Comparison of ENCODE assay signal across 1 cellular context in the genomic region with DNA sequence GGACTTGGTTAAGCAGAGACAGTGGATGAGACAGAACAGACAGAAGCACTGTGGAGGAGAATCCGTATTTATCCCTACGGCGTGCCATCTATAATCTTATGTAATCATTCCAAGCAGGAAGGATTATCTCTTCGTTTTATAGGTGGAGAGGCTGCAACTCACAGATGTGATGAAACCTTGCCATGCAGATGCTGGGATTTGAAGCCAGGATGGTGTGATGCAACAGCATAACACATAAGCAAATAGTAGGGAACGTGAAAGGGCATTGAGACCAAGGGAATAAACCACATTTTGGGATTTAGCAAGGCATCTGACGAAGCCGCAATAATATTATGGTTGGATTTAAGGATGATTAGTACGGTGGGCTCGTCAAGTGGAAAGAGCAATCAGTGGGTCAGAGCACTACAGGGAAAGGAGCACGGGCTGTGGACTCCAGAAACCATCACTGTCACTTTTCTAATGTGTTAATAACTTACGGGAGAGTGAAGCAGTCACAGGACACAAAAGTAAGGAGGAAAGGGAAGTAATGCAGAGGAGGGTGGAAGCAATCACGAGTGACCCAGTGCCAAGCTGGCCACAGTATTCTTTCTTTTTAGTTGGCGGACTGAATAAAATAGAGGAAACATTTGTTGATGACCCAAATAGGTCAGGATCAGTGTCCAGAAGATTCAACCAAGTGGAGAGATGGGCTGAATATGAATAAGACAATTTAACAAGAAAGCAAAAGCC.
TF ChIP-seq lines count a peak whose summit lies in the region.

No MANE protein-coding gene starts in this region.

TF ChIP-seq in K562, 482 proteins besides CTCF, POLR2A, EP300 and RAD21:
- TF ChIP-seq, protein P1, sequence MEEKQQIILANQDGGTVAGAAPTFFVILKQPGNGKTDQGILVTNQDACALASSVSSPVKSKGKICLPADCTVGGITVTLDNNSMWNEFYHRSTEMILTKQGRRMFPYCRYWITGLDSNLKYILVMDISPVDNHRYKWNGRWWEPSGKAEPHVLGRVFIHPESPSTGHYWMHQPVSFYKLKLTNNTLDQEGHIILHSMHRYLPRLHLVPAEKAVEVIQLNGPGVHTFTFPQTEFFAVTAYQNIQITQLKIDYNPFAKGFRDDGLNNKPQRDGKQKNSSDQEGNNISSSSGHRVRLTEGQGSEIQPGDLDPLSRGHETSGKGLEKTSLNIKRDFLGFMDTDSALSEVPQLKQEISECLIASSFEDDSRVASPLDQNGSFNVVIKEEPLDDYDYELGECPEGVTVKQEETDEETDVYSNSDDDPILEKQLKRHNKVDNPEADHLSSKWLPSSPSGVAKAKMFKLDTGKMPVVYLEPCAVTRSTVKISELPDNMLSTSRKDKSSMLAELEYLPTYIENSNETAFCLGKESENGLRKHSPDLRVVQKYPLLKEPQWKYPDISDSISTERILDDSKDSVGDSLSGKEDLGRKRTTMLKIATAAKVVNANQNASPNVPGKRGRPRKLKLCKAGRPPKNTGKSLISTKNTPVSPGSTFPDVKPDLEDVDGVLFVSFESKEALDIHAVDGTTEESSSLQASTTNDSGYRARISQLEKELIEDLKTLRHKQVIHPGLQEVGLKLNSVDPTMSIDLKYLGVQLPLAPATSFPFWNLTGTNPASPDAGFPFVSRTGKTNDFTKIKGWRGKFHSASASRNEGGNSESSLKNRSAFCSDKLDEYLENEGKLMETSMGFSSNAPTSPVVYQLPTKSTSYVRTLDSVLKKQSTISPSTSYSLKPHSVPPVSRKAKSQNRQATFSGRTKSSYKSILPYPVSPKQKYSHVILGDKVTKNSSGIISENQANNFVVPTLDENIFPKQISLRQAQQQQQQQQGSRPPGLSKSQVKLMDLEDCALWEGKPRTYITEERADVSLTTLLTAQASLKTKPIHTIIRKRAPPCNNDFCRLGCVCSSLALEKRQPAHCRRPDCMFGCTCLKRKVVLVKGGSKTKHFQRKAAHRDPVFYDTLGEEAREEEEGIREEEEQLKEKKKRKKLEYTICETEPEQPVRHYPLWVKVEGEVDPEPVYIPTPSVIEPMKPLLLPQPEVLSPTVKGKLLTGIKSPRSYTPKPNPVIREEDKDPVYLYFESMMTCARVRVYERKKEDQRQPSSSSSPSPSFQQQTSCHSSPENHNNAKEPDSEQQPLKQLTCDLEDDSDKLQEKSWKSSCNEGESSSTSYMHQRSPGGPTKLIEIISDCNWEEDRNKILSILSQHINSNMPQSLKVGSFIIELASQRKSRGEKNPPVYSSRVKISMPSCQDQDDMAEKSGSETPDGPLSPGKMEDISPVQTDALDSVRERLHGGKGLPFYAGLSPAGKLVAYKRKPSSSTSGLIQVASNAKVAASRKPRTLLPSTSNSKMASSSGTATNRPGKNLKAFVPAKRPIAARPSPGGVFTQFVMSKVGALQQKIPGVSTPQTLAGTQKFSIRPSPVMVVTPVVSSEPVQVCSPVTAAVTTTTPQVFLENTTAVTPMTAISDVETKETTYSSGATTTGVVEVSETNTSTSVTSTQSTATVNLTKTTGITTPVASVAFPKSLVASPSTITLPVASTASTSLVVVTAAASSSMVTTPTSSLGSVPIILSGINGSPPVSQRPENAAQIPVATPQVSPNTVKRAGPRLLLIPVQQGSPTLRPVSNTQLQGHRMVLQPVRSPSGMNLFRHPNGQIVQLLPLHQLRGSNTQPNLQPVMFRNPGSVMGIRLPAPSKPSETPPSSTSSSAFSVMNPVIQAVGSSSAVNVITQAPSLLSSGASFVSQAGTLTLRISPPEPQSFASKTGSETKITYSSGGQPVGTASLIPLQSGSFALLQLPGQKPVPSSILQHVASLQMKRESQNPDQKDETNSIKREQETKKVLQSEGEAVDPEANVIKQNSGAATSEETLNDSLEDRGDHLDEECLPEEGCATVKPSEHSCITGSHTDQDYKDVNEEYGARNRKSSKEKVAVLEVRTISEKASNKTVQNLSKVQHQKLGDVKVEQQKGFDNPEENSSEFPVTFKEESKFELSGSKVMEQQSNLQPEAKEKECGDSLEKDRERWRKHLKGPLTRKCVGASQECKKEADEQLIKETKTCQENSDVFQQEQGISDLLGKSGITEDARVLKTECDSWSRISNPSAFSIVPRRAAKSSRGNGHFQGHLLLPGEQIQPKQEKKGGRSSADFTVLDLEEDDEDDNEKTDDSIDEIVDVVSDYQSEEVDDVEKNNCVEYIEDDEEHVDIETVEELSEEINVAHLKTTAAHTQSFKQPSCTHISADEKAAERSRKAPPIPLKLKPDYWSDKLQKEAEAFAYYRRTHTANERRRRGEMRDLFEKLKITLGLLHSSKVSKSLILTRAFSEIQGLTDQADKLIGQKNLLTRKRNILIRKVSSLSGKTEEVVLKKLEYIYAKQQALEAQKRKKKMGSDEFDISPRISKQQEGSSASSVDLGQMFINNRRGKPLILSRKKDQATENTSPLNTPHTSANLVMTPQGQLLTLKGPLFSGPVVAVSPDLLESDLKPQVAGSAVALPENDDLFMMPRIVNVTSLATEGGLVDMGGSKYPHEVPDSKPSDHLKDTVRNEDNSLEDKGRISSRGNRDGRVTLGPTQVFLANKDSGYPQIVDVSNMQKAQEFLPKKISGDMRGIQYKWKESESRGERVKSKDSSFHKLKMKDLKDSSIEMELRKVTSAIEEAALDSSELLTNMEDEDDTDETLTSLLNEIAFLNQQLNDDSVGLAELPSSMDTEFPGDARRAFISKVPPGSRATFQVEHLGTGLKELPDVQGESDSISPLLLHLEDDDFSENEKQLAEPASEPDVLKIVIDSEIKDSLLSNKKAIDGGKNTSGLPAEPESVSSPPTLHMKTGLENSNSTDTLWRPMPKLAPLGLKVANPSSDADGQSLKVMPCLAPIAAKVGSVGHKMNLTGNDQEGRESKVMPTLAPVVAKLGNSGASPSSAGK (IDR thresholded peaks at IDR 0.05), result no peak
- TF ChIP-seq CEBPB (tag; IDR thresholded peaks at IDR 0.05) (peak; percentile 49), CEBPG (CRISPR knock-in tag; IDR thresholded peaks at IDR 0.05) (no peak), CEBPG (tag; conservative IDR thresholded peaks at IDR 0.05 in 1 of 2, IDR thresholded peaks at IDR 0.05 in 1 of 2) (peak in 1 of 2 experiments; percentile 66; a peak in 2 of 4 replicates), MXI1 (IDR thresholded peaks at IDR 0.05; ENCODE audit: low read depth, low read length) (no peak), ILK (tag; IDR thresholded peaks at IDR 0.05; ENCODE audit: borderline replicate concordance, low read depth) (no peak), NRF1 (conservative IDR thresholded peaks at IDR 0.05 in 1 of 2, IDR thresholded peaks at IDR 0.05 in 1 of 2) (no peak), SRSF9 (IDR thresholded peaks at IDR 0.05; ENCODE audit: borderline replicate concordance, low read depth, low read length) (no peak), SRSF3 (IDR thresholded peaks at IDR 0.05; ENCODE audit: insufficient read depth, low read length) (no peak)
